Comparison of ENCODE assay signal across 8 cellular contexts in genomic region chr3:78645628-78646310, GRCh38.
A peak's percentile ranks its signal among the peaks of the same experiment; 100 is the strongest.
DNase-seq lines count a peak whose midpoint lies in the region; ATAC-seq, FAIRE-seq and TF ChIP-seq lines count a peak whose summit lies in the region.

No MANE protein-coding gene starts in this region.

- peak; percentile 77 for DNase-seq in AG10803 (ENCODE audit: low read depth)
- peak; percentile 2 for DNase-seq in GM18507 (ENCODE audit: extremely low spot score, insufficient read length, low read depth)
- DNase-seq in NCI-H1417 treated with DMSO at 0.1 percent for 48 hours (lab: John Stamatoyannopoulos, UW) = peak; percentile 41
- no peak for DNase-seq in WTC11 (ENCODE audit: low spot score)
- DNase-seq in right atrium auricular region (ENCODE audit: low spot score) = no peak
- peak; percentile 64 for DNase-seq in small intestine
- no peak for DNase-seq in HuH-7.5 (ENCODE audit: low spot score)

- H3K9me3 Mint-ChIP-seq in WTC11 = no peaks in the 10 kb centered on the region

- no peaks in the 10 kb centered on the region for H3K27me3 Mint-ChIP-seq in WTC11 (ENCODE audit: low read depth)

- WGBS in small intestine, 3 donors = 44 to 52% (median 50%) methylated on average over 4 of the region's 4 CpGs

- H3K36me3 ChIP-seq in right atrium auricular region = no peaks in the 10 kb centered on the region
- no peaks in the 10 kb centered on the region for H3K36me3 ChIP-seq in small intestine (ENCODE audit: control insufficient read depth in 2 of 2, insufficient read depth in 2 of 2, low read length in 2 of 2)

- FAIRE-seq in GM18507 (lab: Jason Lieb, UNC) (peak; percentile 80), small intestine (lab: Jason Lieb, UNC) (peak; percentile 26)

- H3K27me3 ChIP-seq in right atrium auricular region = no peaks in the 10 kb centered on the region
- no peaks in the 10 kb centered on the region for H3K27me3 ChIP-seq in small intestine (ENCODE audit: control insufficient read depth in 2 of 2, insufficient read depth in 2 of 2, low read length in 2 of 2)

- no peaks in the 10 kb centered on the region for H3K4me1 ChIP-seq in right atrium auricular region
- H3K4me1 ChIP-seq in small intestine (ENCODE audit: control insufficient read depth in 2 of 2, insufficient read depth in 1 of 2, low read depth in 1 of 2, low read length in 1 of 2) = no peaks in the 10 kb centered on the region

- H3K27ac Mint-ChIP-seq in WTC11 = no peak overlapping the region

- peaks cover 57% of the 10 kb centered on the region for H3K4me1 Mint-ChIP-seq in WTC11

- no peak overlapping the region for H3K27ac ChIP-seq in right atrium auricular region
- no peak overlapping the region for H3K27ac ChIP-seq in small intestine (ENCODE audit: low read depth in 1 of 2, low read length in 1 of 2)

- peaks cover 1% of the 10 kb centered on the region; the same call in 1 of the 2 replicates for H3K36me3 Mint-ChIP-seq in WTC11

- POLR2A ChIA-PET in WTC11 (lab: Charles Lee) = interaction anchor here (0.6 kb wide), 1 partner anchor 1667 kb away, joined by 3 read pairs; no protein-coding TSS in a partner anchor

- ATAC-seq in HG02870 (IDR thresholded peaks at IDR 0.05; ENCODE audit: unreplicated experiment) (peak; percentile 83), WTC11 (0 out of 2 replicates have a peak, but pooled peaks have one; percentile 43)

- TF ChIP-seq CTCF in AG10803 (conservative IDR thresholded peaks at IDR 0.05; ENCODE audit: low read length) (peak; percentile 94), WTC11 (IDR thresholded peaks at IDR 0.05) (peak; percentile 87), right atrium auricular region (IDR thresholded peaks at IDR 0.05) (peak; percentile 71 to 81)

- CTCF ChIA-PET in WTC11 (lab: Charles Lee) = interaction anchor here (0.5 to 2.1 kb wide), 39 partner anchors 9 to 988 kb away, joined by 3 to 25 read pairs (median 4); no protein-coding TSS in a partner anchor

- H3K9me3 ChIP-seq in right atrium auricular region (no peaks in the 10 kb centered on the region), small intestine (ENCODE audit: control insufficient read depth, low read depth) (no peaks in the 10 kb centered on the region)

- no peak overlapping the region for H3K4me3 Mint-ChIP-seq in WTC11

- H3K4me3 ChIP-seq in AG10803 (ENCODE audit: low read length) (no peak overlapping the region), right atrium auricular region (no peak overlapping the region), small intestine (ENCODE audit: low read depth in 1 of 2, low read length in 2 of 2) (no peak overlapping the region)

TF ChIP-seq in WTC11, 78 proteins besides CTCF, POLR2A, EP300 and RAD21:
- TF ChIP-seq, protein P1, sequence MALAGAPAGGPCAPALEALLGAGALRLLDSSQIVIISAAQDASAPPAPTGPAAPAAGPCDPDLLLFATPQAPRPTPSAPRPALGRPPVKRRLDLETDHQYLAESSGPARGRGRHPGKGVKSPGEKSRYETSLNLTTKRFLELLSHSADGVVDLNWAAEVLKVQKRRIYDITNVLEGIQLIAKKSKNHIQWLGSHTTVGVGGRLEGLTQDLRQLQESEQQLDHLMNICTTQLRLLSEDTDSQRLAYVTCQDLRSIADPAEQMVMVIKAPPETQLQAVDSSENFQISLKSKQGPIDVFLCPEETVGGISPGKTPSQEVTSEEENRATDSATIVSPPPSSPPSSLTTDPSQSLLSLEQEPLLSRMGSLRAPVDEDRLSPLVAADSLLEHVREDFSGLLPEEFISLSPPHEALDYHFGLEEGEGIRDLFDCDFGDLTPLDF (CRISPR knock-in tag; IDR thresholded peaks at IDR 0.05) = no peak
- TF ChIP-seq ZNF232 (CRISPR knock-in tag; IDR thresholded peaks at IDR 0.05) (no peak), NFATC4 (CRISPR knock-in tag; IDR thresholded peaks at IDR 0.05) (no peak), CREB1 (CRISPR knock-in tag; IDR thresholded peaks at IDR 0.05) (no peak)

Comparison
In these comparisons a context has a peak if more than half of its experiments do, and no peak if none do; other contexts are left out.
1. DNase-seq: peak in AG10803 (single experiment), GM18507 (single experiment), NCI-H1417 treated with DMSO at 0.1 percent for 48 hours (single experiment) and small intestine (single experiment); none in WTC11 (single experiment), right atrium auricular region (single experiment) and HuH-7.5 (single experiment).
2. Peak in every context shown above with its lines, with median percentiles within 50 percentile points of each other: CTCF ChIP-seq.